In the genomic region with DNA sequence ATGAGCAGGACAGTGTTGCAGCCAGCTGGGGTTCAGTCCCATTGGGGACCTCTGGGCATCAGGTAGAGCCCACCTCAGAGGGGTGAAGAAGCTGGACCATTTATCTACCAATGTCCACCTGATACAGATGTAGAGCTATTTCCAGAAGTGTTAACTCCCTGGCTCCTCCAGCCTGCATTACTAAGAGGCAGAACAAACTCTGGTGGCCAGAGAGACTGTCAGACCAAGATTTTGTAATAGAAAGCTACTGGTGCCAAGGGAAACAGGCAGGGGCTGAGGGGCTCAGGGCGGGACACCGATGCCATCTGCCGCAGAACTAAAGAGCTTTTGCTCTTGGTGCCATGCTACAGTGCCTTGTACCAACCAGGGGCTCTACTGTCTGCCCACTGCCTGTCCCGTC, we compare ENCODE assay signal across 25 cellular contexts.
"Had no signal": no experiment of that assay in that cellular context is flagged by ENCODE, and none has a peak within 500 bp of the region (broad histone marks: within the 10 kb centered on the region; RNA-seq: fewer than 3 reads in every experiment).

No MANE protein-coding gene starts in this region.

- ATAC-seq: activated CD4-positive, alpha-beta T cell treated with anti-CD3 and anti-CD28 coated beads for 36 hours; activated naive CD4-positive, alpha-beta T cell treated with anti-CD3 and anti-CD28 coated beads, Interleukin-2, amount 50 U/mL, for 72 hours; activated T-cell treated with anti-CD3 and anti-CD28 coated beads, Interleukin-2, amount 50 U/mL, for 72 hours; effector memory CD8-positive, alpha-beta T cell; gastroesophageal sphincter had no signal

- H3K9me3 ChIP-seq: esophagus muscularis mucosa, gastroesophageal sphincter had no signal

- H3K27me3 ChIP-seq: brain microvascular endothelial cell, esophagus muscularis mucosa, gastroesophageal sphincter had no signal

- H3K9me3 Mint-ChIP-seq: activated CD4-positive, alpha-beta memory T cell treated with anti-CD3 and anti-CD28 coated beads for 36 hours; activated CD4-positive, alpha-beta T cell treated with anti-CD3 and anti-CD28 coated beads, Interleukin-2, amount 10 ng/mL, durations not matched to agents 24 days and 14 days; activated naive CD4-positive, alpha-beta T cell treated with anti-CD3 and anti-CD28 coated beads, Interleukin-2, amount 10 ng/mL, durations not matched to agents 7 days and 5 days; activated naive CD4-positive, alpha-beta T cell treated with anti-CD3 and anti-CD28 coated beads, Interleukin-2, amount 50 U/mL, for 72 hours; activated T-cell treated with anti-CD3 and anti-CD28 coated beads, Interleukin-2, amount 50 U/mL, for 24 hours; activated T-cell treated with anti-CD3 and anti-CD28 coated beads, Interleukin-2, amount 50 U/mL, for 72 hours; central memory CD8-positive, alpha-beta T cell; effector memory CD8-positive, alpha-beta T cell had no signal

- H3K36me3 ChIP-seq: brain microvascular endothelial cell, esophagus muscularis mucosa, gastroesophageal sphincter had no signal

- H3K36me3 Mint-ChIP-seq: activated CD4-positive, alpha-beta memory T cell treated with anti-CD3 and anti-CD28 coated beads for 36 hours; activated naive CD4-positive, alpha-beta T cell treated with anti-CD3 and anti-CD28 coated beads, Interleukin-2, amount 10 ng/mL, durations not matched to agents 7 days and 5 days; activated naive CD4-positive, alpha-beta T cell treated with anti-CD3 and anti-CD28 coated beads, Interleukin-2, amount 50 U/mL, for 72 hours; activated naive CD8-positive, alpha-beta T cell treated with anti-CD3 and anti-CD28 coated beads, Interleukin-2, amount 10 ng/mL, durations not matched to agents 7 days and 5 days had no signal

- H3K27ac ChIP-seq: brain microvascular endothelial cell, esophagus muscularis mucosa, gastroesophageal sphincter had no signal

- H3K27me3 Mint-ChIP-seq: activated CD4-positive, alpha-beta memory T cell treated with anti-CD3 and anti-CD28 coated beads for 36 hours; activated CD4-positive, alpha-beta T cell treated with anti-CD3 and anti-CD28 coated beads, Interleukin-2, amount 10 ng/mL, durations not matched to agents 24 days and 14 days; central memory CD8-positive, alpha-beta T cell had no signal

- H3K4me3 Mint-ChIP-seq: activated CD4-positive, alpha-beta memory T cell treated with anti-CD3 and anti-CD28 coated beads for 36 hours; activated CD4-positive, alpha-beta T cell treated with anti-CD3 and anti-CD28 coated beads for 36 hours; activated CD4-positive, alpha-beta T cell treated with anti-CD3 and anti-CD28 coated beads, Interleukin-2, amount 10 ng/mL, durations not matched to agents 24 days and 14 days; activated naive CD4-positive, alpha-beta T cell treated with anti-CD3 and anti-CD28 coated beads, Interleukin-2, amount 10 ng/mL, durations not matched to agents 7 days and 5 days; activated naive CD8-positive, alpha-beta T cell treated with anti-CD3 and anti-CD28 coated beads, Interleukin-2, amount 10 ng/mL, durations not matched to agents 7 days and 5 days; activated T-cell treated with anti-CD3 and anti-CD28 coated beads, Interleukin-2, amount 50 U/mL, for 24 hours; activated T-cell treated with anti-CD3 and anti-CD28 coated beads, Interleukin-2, amount 50 U/mL, for 72 hours; central memory CD8-positive, alpha-beta T cell; effector memory CD8-positive, alpha-beta T cell had no signal

- H3K4me1 Mint-ChIP-seq: activated CD4-positive, alpha-beta T cell treated with anti-CD3 and anti-CD28 coated beads for 36 hours; activated CD4-positive, alpha-beta T cell treated with anti-CD3 and anti-CD28 coated beads, Interleukin-2, amount 10 ng/mL, durations not matched to agents 24 days and 14 days; activated naive CD4-positive, alpha-beta T cell treated with anti-CD3 and anti-CD28 coated beads, Interleukin-2, amount 10 ng/mL, durations not matched to agents 7 days and 5 days; central memory CD8-positive, alpha-beta T cell had no signal

- DNase-seq: activated CD4-positive, alpha-beta memory T cell treated with anti-CD3 and anti-CD28 coated beads for 36 hours; activated CD4-positive, alpha-beta T cell treated with anti-CD3 and anti-CD28 coated beads for 36 hours; activated CD4-positive, alpha-beta T cell treated with anti-CD3 and anti-CD28 coated beads, Interleukin-2, amount 10 ng/mL, durations not matched to agents 24 days and 14 days; activated CD4-positive, CD25-positive, alpha-beta regulatory T cell; activated CD4-positive, CD25-positive, alpha-beta regulatory T cell treated with anti-CD3 and anti-CD28 coated beads, Interleukin-2, amount 50 U/mL, for 72 hours; activated CD8-positive, alpha-beta memory T cell treated with anti-CD3 and anti-CD28 coated beads, Interleukin-2, amount 50 U/mL, for 48 hours; activated gamma-delta T cell; activated naive CD4-positive, alpha-beta T cell; activated naive CD4-positive, alpha-beta T cell treated with anti-CD3 and anti-CD28 coated beads, Interleukin-2, amount 10 ng/mL, durations not matched to agents 7 days and 5 days; activated naive CD8-positive, alpha-beta T cell treated with anti-CD3 and anti-CD28 coated beads, Interleukin-2, amount 10 ng/mL, durations not matched to agents 7 days and 5 days; activated T-cell treated with anti-CD3 and anti-CD28 coated beads for 4 hours; activated T-cell treated with anti-CD3 and anti-CD28 coated beads, Interleukin-2, amount 50 U/mL, for 24 hours; activated T-cell treated with anti-CD3 and anti-CD28 coated beads, Interleukin-2, amount 50 U/mL, for 72 hours; brain microvascular endothelial cell; cortex of kidney; dermis blood vessel endothelial cell; effector CD4-positive, alpha-beta T cell; effector memory CD8-positive, alpha-beta T cell; erythroblast; foreskin melanocyte; T-helper 2 cell had no signal

- H3K4me1 ChIP-seq: esophagus muscularis mucosa, gastroesophageal sphincter had no signal

- H3K4me3 ChIP-seq: esophagus muscularis mucosa, gastroesophageal sphincter had no signal

- H3K27ac Mint-ChIP-seq: activated CD4-positive, alpha-beta memory T cell treated with anti-CD3 and anti-CD28 coated beads for 36 hours; activated CD4-positive, alpha-beta T cell treated with anti-CD3 and anti-CD28 coated beads for 36 hours; activated CD4-positive, alpha-beta T cell treated with anti-CD3 and anti-CD28 coated beads, Interleukin-2, amount 10 ng/mL, durations not matched to agents 24 days and 14 days; activated naive CD4-positive, alpha-beta T cell treated with anti-CD3 and anti-CD28 coated beads, Interleukin-2, amount 10 ng/mL, durations not matched to agents 7 days and 5 days; activated naive CD4-positive, alpha-beta T cell treated with anti-CD3 and anti-CD28 coated beads, Interleukin-2, amount 50 U/mL, for 72 hours; activated naive CD8-positive, alpha-beta T cell treated with anti-CD3 and anti-CD28 coated beads, Interleukin-2, amount 10 ng/mL, durations not matched to agents 7 days and 5 days; activated T-cell treated with anti-CD3 and anti-CD28 coated beads, Interleukin-2, amount 50 U/mL, for 24 hours; activated T-cell treated with anti-CD3 and anti-CD28 coated beads, Interleukin-2, amount 50 U/mL, for 72 hours; effector memory CD8-positive, alpha-beta T cell had no signal
